21 cellular contexts compared by ENCODE assay signal in the genomic region with DNA sequence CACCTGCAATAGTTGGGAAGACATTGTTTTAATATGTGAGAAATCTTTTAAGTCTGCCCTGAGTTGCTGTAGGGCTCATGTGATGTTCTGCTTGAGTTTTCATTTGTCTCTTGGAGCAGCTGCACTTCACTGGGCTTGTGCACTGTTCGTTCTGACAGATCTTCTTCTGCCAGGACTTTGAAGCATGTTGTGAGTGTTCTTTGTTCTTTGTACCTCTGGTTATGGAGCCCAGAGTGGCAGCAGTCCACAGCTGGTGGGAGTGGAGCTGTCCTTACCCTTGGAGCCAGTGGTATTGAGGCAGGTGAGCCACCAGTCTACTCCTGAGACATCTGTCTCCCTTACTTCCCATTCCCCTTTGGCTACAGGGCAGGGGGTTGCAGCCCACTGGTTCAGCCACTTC.
"Had no signal": no experiment of that assay in that cellular context is flagged by ENCODE, and none has a peak within 500 bp of the region (broad histone marks: within the 10 kb centered on the region; RNA-seq: fewer than 3 reads in every experiment).

No MANE protein-coding gene starts in this region.

- H3K27ac ChIP-seq: lower lobe of right lung had no signal

- H3K36me3 ChIP-seq: gastrocnemius medialis, lower lobe of right lung had no signal

- DNase-seq: activated CD4-positive, alpha-beta memory T cell treated with anti-CD3 and anti-CD28 coated beads for 36 hours; activated CD4-positive, alpha-beta T cell treated with anti-CD3 and anti-CD28 coated beads, Interleukin-2, amount 10 ng/mL, durations not matched to agents 24 days and 14 days; activated CD4-positive, CD25-positive, alpha-beta regulatory T cell treated with anti-CD3 and anti-CD28 coated beads, Interleukin-2, amount 50 U/mL, for 72 hours; activated CD8-positive, alpha-beta memory T cell treated with anti-CD3 and anti-CD28 coated beads, Interleukin-2, amount 50 U/mL, for 4 hours; activated gamma-delta T cell; activated naive CD4-positive, alpha-beta T cell treated with anti-CD3 and anti-CD28 coated beads, Interleukin-2, amount 10 ng/mL, durations not matched to agents 7 days and 5 days; activated naive CD8-positive, alpha-beta T cell treated with anti-CD3 and anti-CD28 coated beads, Interleukin-2, amount 10 ng/mL, durations not matched to agents 7 days and 5 days; activated T-cell treated with anti-CD3 and anti-CD28 coated beads, Interleukin-2, amount 50 U/mL, for 1 hour; central memory CD4-positive, alpha-beta T cell; effector memory CD4-positive, alpha-beta T cell; gastrocnemius medialis; glutamatergic neuron; lower lobe of right lung; mesenchymal stem cell; small intestine; stimulated activated CD4-positive, alpha-beta T cell treated with anti-CD3 and anti-CD28 coated beads, Interleukin-4, amount 100 ng/mL, for 24 hours; T-helper 2 cell; testis had no signal

- ATAC-seq: gastrocnemius medialis; lower lobe of right lung; natural killer cell treated with Interleukin-12 subunit alpha and Interleukin-12 subunit beta and Interleukin-15 and Interleukin-18, amount 100 ng/mL, for 72 hours; sciatic nerve; stimulated activated effector memory CD8-positive, alpha-beta T cell treated with anti-CD3 and anti-CD28 coated beads, Interleukin-12 subunit alpha, Interleukin-12 subunit beta, amount 100 ng/mL, for 72 hours had no signal

- H3K9me3 ChIP-seq: gastrocnemius medialis, lower lobe of right lung, testis had no signal

- H3K4me3 ChIP-seq: gastrocnemius medialis, lower lobe of right lung, testis had no signal

- H3K27me3 ChIP-seq: gastrocnemius medialis, testis had no signal
